ENCODE assay signal across 8 cellular contexts in the genomic region with DNA sequence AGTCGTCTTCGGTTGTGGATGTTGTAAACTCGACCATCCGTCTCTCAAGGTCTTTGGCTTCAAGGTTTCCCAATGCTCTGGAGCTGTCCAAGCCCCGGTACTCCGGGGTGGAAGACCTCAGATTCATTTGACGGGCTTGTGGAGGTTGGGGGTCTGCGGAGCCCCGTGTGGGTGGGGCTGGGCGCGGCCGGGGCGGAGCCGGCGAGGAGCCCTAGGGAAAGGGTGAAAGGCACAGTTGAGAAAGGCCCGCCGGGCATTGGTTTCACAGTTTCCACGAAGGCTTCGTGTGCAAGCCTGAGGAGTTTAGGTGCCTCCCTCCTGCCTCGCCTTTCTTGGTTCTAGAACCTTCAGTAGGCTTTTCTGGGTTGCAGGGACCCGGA. TPM values are rescaled to one million over a fixed set of nuclear protein-coding genes. Genes with fewer than 3 reads are reported as not detected.
DNase-seq lines count a peak whose midpoint lies in the region; ATAC-seq and TF ChIP-seq lines count a peak whose summit lies in the region.

No MANE protein-coding gene starts in this region.

- POLR2A ChIA-PET in BJ (lab: Charles Lee): no interaction called here

- intact Hi-C loops in dorsolateral prefrontal cortex (cut with DNase I): loop anchor here (1.0 to 10.0 kb wide), 4 partner anchors 39 to 103 kb away; a partner anchor contains a TSS

- peaks cover 12 to 20% of the 10 kb centered on the region in 2 donors for H3K4me1 ChIP-seq in muscle layer of duodenum (ENCODE audit: control insufficient read depth in 1 of 2, insufficient read depth in 2 of 2, low read length in 2 of 2)

- CTCF ChIA-PET in BJ (lab: Yijun Ruan, JAX): interaction anchor here (0.8 to 1.2 kb wide), 3 partner anchors 12 to 58 kb away, joined by 3 to 4 read pairs (median 4); no protein-coding TSS in a partner anchor

- H3K9me3 ChIP-seq in muscle layer of duodenum (ENCODE audit: control insufficient read depth in 1 of 2, low read length in 2 of 2): no peaks in the 10 kb centered on the region

- H3K36me3 ChIP-seq in BJ (ENCODE audit: control insufficient read depth, insufficient read depth, low read length): no peaks in the 10 kb centered on the region
- H3K36me3 ChIP-seq in muscle layer of duodenum (ENCODE audit: control insufficient read depth in 1 of 2, insufficient read depth in 2 of 2, low read length in 2 of 2): no peaks in the 10 kb centered on the region

- ATAC-seq in GM21447 (IDR thresholded peaks at IDR 0.05; ENCODE audit: unreplicated experiment) (no peak), HG03175 (IDR thresholded peaks at IDR 0.05; ENCODE audit: unreplicated experiment) (no peak)

- no peak for TF ChIP-seq CTCF in BJ (IDR thresholded peaks at IDR 0.05; ENCODE audit: insufficient read depth, low read depth, low read length)
- no peak for TF ChIP-seq CTCF in HL-60 (IDR thresholded peaks at IDR 0.05; ENCODE audit: insufficient read depth, low read length)
- no peak for TF ChIP-seq CTCF in dorsolateral prefrontal cortex (IDR thresholded peaks at IDR 0.05 in 54 of 56, conservative IDR thresholded peaks at IDR 0.05 in 2 of 56; ENCODE audit: low read depth in 1 of 56, partially characterized antibody in 56 of 56)

- H3K27ac ChIP-seq in HL-60 (replicated peaks) (peak overlapping the region; percentile 93), dorsolateral prefrontal cortex (peak overlapping the region in 57 of 59 donors; percentile 21 to 93 (median 84)), muscle layer of duodenum (ENCODE audit: low read length) (no peak overlapping the region)

- peak overlapping the region; percentile 55 for H3K4me3 ChIP-seq in BJ (ENCODE audit: low read depth, low read length)
- H3K4me3 ChIP-seq in HL-60 (replicated peaks; ENCODE audit: insufficient read depth, low read length): peak overlapping the region; percentile 53; the same call in 1 of the 2 replicates
- H3K4me3 ChIP-seq in dorsolateral prefrontal cortex: peak overlapping the region; percentile 43 to 83 (median 69)
- peak overlapping the region; percentile 71 to 76 for H3K4me3 ChIP-seq in muscle layer of duodenum (ENCODE audit: low read depth in 1 of 2, low read length in 2 of 2)

- H3K27me3 ChIP-seq in BJ (ENCODE audit: control insufficient read depth, insufficient read depth, low read length) (no peaks in the 10 kb centered on the region; the same call in 1 of the 2 replicates), HL-60 (ENCODE audit: insufficient read depth, poor library complexity, severe bottlenecking) (no peaks in the 10 kb centered on the region), dorsolateral prefrontal cortex (no peaks in the 10 kb centered on the region), muscle layer of duodenum (ENCODE audit: low read depth, low read length) (no peaks in the 10 kb centered on the region)

- DNase-seq in BJ (ENCODE audit: low read depth) (no peak), HL-60 (ENCODE audit: low read depth in 1 of 2, low spot score in 1 of 2) (no peak), dorsolateral prefrontal cortex (peak in 1 of 10 donors; percentile 11), NCI-H2081 (lab: John Stamatoyannopoulos, UW) (no peak), NCI-H345 treated with DMSO at 0.1 percent for 48 hours (lab: John Stamatoyannopoulos, UW; ENCODE audit: unreplicated experiment) (no peak)

RNA-seq across cellular contexts. Expression of a gene that starts 0.4 kb away (rescaled TPM):
- 4.7 and 8.0 TPM in 2 replicates for polyA plus RNA-seq in BJ (2011; rRNA removed)
- 23.9 and 26.1 TPM in 2 replicates for polyA minus RNA-seq in BJ (2011; rRNA and poly(A)+ RNA removed)
- total RNA-seq in dorsolateral prefrontal cortex: 100 to 1,000 TPM in 10 of 120 experiments, 10 to 100 TPM in 110; 63.5 to 108 (median 82.2) TPM
